ENCODE assay signal across 8 cellular contexts in the genomic region with DNA sequence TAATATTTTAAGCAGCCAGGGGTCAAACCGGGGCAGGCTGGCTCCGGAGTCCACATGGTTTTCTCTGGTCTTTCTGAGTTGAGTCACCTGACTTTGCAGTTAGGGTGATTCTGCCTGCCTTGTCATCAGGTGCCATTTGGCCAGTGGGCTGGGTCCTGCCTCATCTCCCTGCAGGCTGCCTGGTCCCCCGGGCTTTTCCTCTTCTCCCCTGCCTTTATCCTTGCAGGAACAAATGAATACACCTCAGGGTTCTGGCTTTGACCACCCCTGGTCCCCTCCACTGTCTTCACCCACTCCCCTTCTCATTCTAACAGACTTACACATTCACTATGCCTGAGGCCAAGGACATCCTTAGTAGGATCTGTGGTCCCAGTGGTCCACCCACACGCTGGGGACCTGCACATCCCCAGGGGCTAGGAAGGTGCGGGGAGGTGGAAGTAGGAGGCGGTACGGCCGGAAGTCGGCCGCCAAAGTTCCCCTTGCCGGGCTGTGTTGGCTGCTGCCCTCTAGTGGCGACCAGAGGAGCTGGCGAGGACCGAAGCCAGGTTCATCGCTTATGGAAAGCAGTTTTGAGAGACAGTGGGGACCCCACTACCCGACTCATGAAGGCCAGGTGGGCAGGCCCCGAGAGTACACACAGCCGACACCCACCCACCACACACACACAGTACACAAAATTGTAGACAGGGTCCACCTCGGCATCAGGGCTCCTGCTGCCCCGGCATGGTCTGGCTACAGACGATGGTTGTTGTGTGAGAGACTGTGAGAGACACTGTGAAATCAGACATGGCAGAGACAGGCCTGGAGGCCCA. TPM values are rescaled to one million over a fixed set of nuclear protein-coding genes. Genes with fewer than 3 reads are reported as not detected.
DNase-seq lines count a peak whose midpoint lies in the region; ATAC-seq and TF ChIP-seq lines count a peak whose summit lies in the region.

No MANE protein-coding gene starts in this region.

- H3K36me3 ChIP-seq in HUES64 (ENCODE audit: insufficient read depth, low read length): no peaks in the 10 kb centered on the region
- no peaks in the 10 kb centered on the region; the same call in 1 of the 2 replicates for H3K36me3 ChIP-seq in Panc1 (ENCODE audit: control insufficient read depth, insufficient read depth, low read length)

- WGBS in HUES64: 35% methylated on average over 21 of the region's 21 CpGs

- H3K27ac Mint-ChIP-seq in activated T-cell treated with anti-CD3 and anti-CD28 coated beads, Interleukin-2, amount 50 U/mL, for 72 hours: peak overlapping the region; percentile 89

- no TSS peak for BruUV-seq in Panc1 (replicated peaks; lab: Mats Ljungman, UMichigan)

- H3K27me3 ChIP-seq in HUES64 (ENCODE audit: insufficient read depth, low read length): peaks cover 12% of the 10 kb centered on the region
- H3K27me3 ChIP-seq in Panc1 (ENCODE audit: control insufficient read depth, insufficient read depth, low read length): no peaks in the 10 kb centered on the region

- no peaks in the 10 kb centered on the region for H3K27me3 Mint-ChIP-seq in activated T-cell treated with anti-CD3 and anti-CD28 coated beads, Interleukin-2, amount 50 U/mL, for 72 hours (ENCODE audit: low read depth)

- H3K36me3 Mint-ChIP-seq in activated T-cell treated with anti-CD3 and anti-CD28 coated beads, Interleukin-2, amount 50 U/mL, for 72 hours (ENCODE audit: insufficient read depth in 2 of 2): no peaks in the 10 kb centered on the region

- peak; percentile 99 for ATAC-seq in GM21447 (IDR thresholded peaks at IDR 0.05; ENCODE audit: unreplicated experiment)
- ATAC-seq in Panc1: peak; percentile 88
- ATAC-seq in activated T-cell treated with anti-CD3 and anti-CD28 coated beads, Interleukin-2, amount 50 U/mL, for 72 hours (replicated peaks in 1 of 2): peak; percentile 90 to 92

- POLR2A ChIA-PET in Panc1 (lab: Charles Lee): interaction anchor here (0.7 kb wide), 1 partner anchor 1613 kb away, joined by 3 read pairs; no protein-coding TSS in a partner anchor

- CTCF ChIA-PET in Panc1 (lab: Charles Lee): interaction anchor here (0.6 to 1.1 kb wide), 2 partner anchors 27 to 100 kb away, joined by 4 to 5 read pairs; no protein-coding TSS in a partner anchor

- H3K9me3 Mint-ChIP-seq in activated T-cell treated with anti-CD3 and anti-CD28 coated beads, Interleukin-2, amount 50 U/mL, for 72 hours: no peaks in the 10 kb centered on the region

- TF ChIP-seq CTCF in Panc1 (IDR thresholded peaks at IDR 0.05) (peak; percentile 98), fibroblast of villous mesenchyme (IDR thresholded peaks at IDR 0.05; ENCODE audit: insufficient read depth, low read depth, low read length) (peak; percentile 92)

- peak; percentile 48 for DNase-seq in DMS53 treated with DMSO at 0.1 percent for 48 hours (lab: John Stamatoyannopoulos, UW; ENCODE audit: unreplicated experiment)
- no peak for DNase-seq in Panc1 (ENCODE audit: low read depth, low spot score)
- peak; percentile 86 to 87 for DNase-seq in activated T-cell treated with anti-CD3 and anti-CD28 coated beads, Interleukin-2, amount 50 U/mL, for 72 hours
- peak; percentile 67 for DNase-seq in fibroblast of villous mesenchyme (ENCODE audit: low read depth)
- DNase-seq in nucleus accumbens (lab: John Stamatoyannopoulos, UW): peak in 46 of 56 donors; percentile 9 to 73 (median 44)
- peak; percentile 68 for DNase-seq in superior temporal gyrus (ENCODE audit: extremely low spot score)

- peak overlapping the region; percentile 85 to 86 for H3K4me3 Mint-ChIP-seq in activated T-cell treated with anti-CD3 and anti-CD28 coated beads, Interleukin-2, amount 50 U/mL, for 72 hours

- H3K4me1 Mint-ChIP-seq in activated T-cell treated with anti-CD3 and anti-CD28 coated beads, Interleukin-2, amount 50 U/mL, for 72 hours (ENCODE audit: low read depth): peaks cover 17% of the 10 kb centered on the region

- H3K9ac ChIP-seq in HUES64 (ENCODE audit: low read depth, low read length): no peak overlapping the region

- in situ Hi-C loops in Panc1 (cut with HindIII; ENCODE audit: low pct_unique_long_range_greater_than_20kb, low sequenced_read_pairs): no loop called here

- intact Hi-C loops in Panc1 (cut with micrococcal nuclease; ENCODE audit: unreplicated experiment): no loop called here

- H3K4me3 ChIP-seq in HUES64 (ENCODE audit: low read length): peak overlapping the region; percentile 15; the same call in 1 of the 2 replicates
- peak overlapping the region; percentile 4 to 52; a peak in 3 of 4 replicates for H3K4me3 ChIP-seq in Panc1 (ENCODE audit: low read depth in 2 of 2, low read length in 2 of 2)
- peak overlapping the region; percentile 26 for H3K4me3 ChIP-seq in fibroblast of villous mesenchyme (ENCODE audit: low read depth, low read length)

- H3K27ac ChIP-seq in HUES64 (ENCODE audit: low read depth, low read length) (no peak overlapping the region), Panc1 (ENCODE audit: low read length) (peak overlapping the region; percentile 59; the same call in 1 of the 2 replicates)

- H3K4me1 ChIP-seq in HUES64 (ENCODE audit: insufficient read depth, low read length) (peaks cover 15% of the 10 kb centered on the region; the same call in 1 of the 2 replicates), Panc1 (ENCODE audit: control insufficient read depth, insufficient read depth, low read length) (no peaks in the 10 kb centered on the region)

- H3K9me3 ChIP-seq in HUES64 (ENCODE audit: insufficient read depth, low read depth, low read length) (no peaks in the 10 kb centered on the region), Panc1 (ENCODE audit: control insufficient read depth, insufficient read depth, low read depth, low read length) (no peaks in the 10 kb centered on the region)

RNA-seq across cellular contexts. Expression of gene TEX261, which starts 6.3 kb away (rescaled TPM):
- polyA plus RNA-seq in HUES64 (2013, experiment 1 of 2): 22.2 TPM
- polyA plus RNA-seq in HUES64 (2013, experiment 2 of 2): 21.3 TPM
- total RNA-seq in Panc1 (2021; ENCODE audit: unreplicated experiment): 64.9 TPM
- 49.4 TPM for polyA plus RNA-seq in Panc1 (2012; ENCODE audit: insufficient read length)
- 10 to 100 TPM; 45.9 to 66.6 TPM for total RNA-seq in activated T-cell treated with anti-CD3 and anti-CD28 coated beads, Interleukin-2, amount 50 U/mL, for 72 hours
- total RNA-seq in fibroblast of villous mesenchyme: 22.9 and 35.4 TPM in 2 replicates

RNA-seq across cellular contexts. Expression of gene ANKRD53, which starts 22.6 kb away (rescaled TPM):
- polyA plus RNA-seq in HUES64 (2013, experiment 1 of 2): 0.55 TPM
- 0.63 TPM for polyA plus RNA-seq in HUES64 (2013, experiment 2 of 2)
- total RNA-seq in Panc1 (2021; ENCODE audit: unreplicated experiment) (not detected), fibroblast of villous mesenchyme (0.43 and 1.3 TPM in 2 replicates)
- 0.13 TPM for polyA plus RNA-seq in Panc1 (2012; ENCODE audit: insufficient read length)
- under 1 TPM in 1 of 2 donors, not detected in 1; 0.58 TPM for total RNA-seq in activated T-cell treated with anti-CD3 and anti-CD28 coated beads, Interleukin-2, amount 50 U/mL, for 72 hours
